20 cellular contexts compared by ENCODE assay signal in genomic region chr3:128445357-128445756, GRCh38. TPM values are rescaled to one million over a fixed set of nuclear protein-coding genes. Genes with fewer than 3 reads are reported as not detected.
DNase-seq lines count a peak whose midpoint lies in the region; ATAC-seq and TF ChIP-seq lines count a peak whose summit lies in the region.
"Had no signal": no experiment of that assay in that cellular context is flagged by ENCODE, and none has a peak within 500 bp of the region (broad histone marks: within the 10 kb centered on the region; RNA-seq: fewer than 3 reads in every experiment).

No MANE protein-coding gene starts in this region.

- H3K27ac ChIP-seq in HEK293 (ENCODE audit: extremely low read depth, low read depth, low read length) (no peak overlapping the region), neuronal stem cell (replicated peaks; ENCODE audit: low read length) (no peak overlapping the region)
- H3K27ac ChIP-seq: HL-60 had no signal

- H3K4ac ChIP-seq in neuronal stem cell (ENCODE audit: low read length) = no peak overlapping the region

- no peak overlapping the region for H2BK12ac ChIP-seq in neuronal stem cell (ENCODE audit: low read length)

- H3K27ac Mint-ChIP-seq in activated T-helper 1 cell treated with anti-CD3 and anti-CD28 coated beads, Interleukin-12 subunit alpha, Interleukin-12 subunit beta, Interleukin-2, Interleukin-4 antibody, amounts not matched to agents 30 ng/mL and 10 ng/mL and 1 ng/mL, durations not matched to agents 14 hours and 24 hours and 36 hours = peak overlapping the region; percentile 50
- H3K27ac Mint-ChIP-seq: CD4-positive, alpha-beta T cell; GM23338 had no signal

- TF ChIP-seq CTCF in HEK293 (tag by site-specific recombination; IDR thresholded peaks at IDR 0.05) = no peak

- H3K36me3 Mint-ChIP-seq in activated T-helper 1 cell treated with anti-CD3 and anti-CD28 coated beads, Interleukin-12 subunit alpha, Interleukin-12 subunit beta, Interleukin-2, Interleukin-4 antibody, amounts not matched to agents 30 ng/mL and 10 ng/mL and 1 ng/mL, durations not matched to agents 14 hours and 24 hours and 36 hours (ENCODE audit: low read depth) = peaks cover 31% of the 10 kb centered on the region

- H3K36me3 ChIP-seq in HEK293 (ENCODE audit: control insufficient read depth in 2 of 2, insufficient read depth in 1 of 2, low read length in 2 of 2) (no peaks in the 10 kb centered on the region), neuronal stem cell (replicated peaks in 1 of 2; ENCODE audit: control insufficient read depth in 2 of 2, insufficient read depth in 2 of 2, low read length in 2 of 2) (no peaks in the 10 kb centered on the region)
- H3K36me3 ChIP-seq: BE2C had no signal

- H3K23ac ChIP-seq in neuronal stem cell (ENCODE audit: low read depth, low read length, poor library complexity) = peak overlapping the region; percentile 56

- no peak overlapping the region for H3K18ac ChIP-seq in neuronal stem cell (ENCODE audit: low read length)

- H3K4me3 Mint-ChIP-seq in activated T-helper 1 cell treated with anti-CD3 and anti-CD28 coated beads, Interleukin-12 subunit alpha, Interleukin-12 subunit beta, Interleukin-2, Interleukin-4 antibody, amounts not matched to agents 30 ng/mL and 10 ng/mL and 1 ng/mL, durations not matched to agents 14 hours and 24 hours and 36 hours = no peak overlapping the region
- H3K4me3 Mint-ChIP-seq: CD4-positive, alpha-beta T cell; GM23338 had no signal

- H4K8ac ChIP-seq in neuronal stem cell (ENCODE audit: low read depth, low read length) = peak overlapping the region; percentile 88

- H4K91ac ChIP-seq in neuronal stem cell (ENCODE audit: low read depth, low read length, poor library complexity) = peak overlapping the region; percentile 74

- H3K14ac ChIP-seq in neuronal stem cell (ENCODE audit: low read length) = peak overlapping the region; percentile 61

- intact Hi-C loops in Right ventricle myocardium inferior (cut with DNase I) = no loop called here
- intact Hi-C loops in cardiac septum (cut with DNase I) = no loop called here
- intact Hi-C loops in activated T-helper 1 cell treated with anti-CD3 and anti-CD28 coated beads, Interleukin-12 subunit alpha, Interleukin-12 subunit beta, Interleukin-2, Interleukin-4 antibody, amounts not matched to agents 30 ng/mL and 10 ng/mL and 1 ng/mL, durations not matched to agents 14 hours and 24 hours and 36 hours (cut with micrococcal nuclease) = loop anchor here (5.0 kb wide), 1 partner anchor 357 kb away; no protein-coding TSS in a partner anchor

- H2BK5ac ChIP-seq in neuronal stem cell (ENCODE audit: low read length) = no peak overlapping the region

- H3K9ac ChIP-seq in neuronal stem cell (ENCODE audit: low read depth, low read length, poor library complexity) = peak overlapping the region; percentile 9

- no peak overlapping the region for H2AK5ac ChIP-seq in neuronal stem cell (ENCODE audit: low read depth, low read length)

- H3K4me1 ChIP-seq in HEK293 (ENCODE audit: control insufficient read depth, insufficient read depth, low read length) (no peaks in the 10 kb centered on the region), neuronal stem cell (ENCODE audit: control insufficient read depth in 2 of 2, insufficient read depth in 1 of 2, low read depth in 1 of 2, low read length in 2 of 2) (no peaks in the 10 kb centered on the region)
- H3K4me1 ChIP-seq: BE2C, Caco-2 had no signal

- ATAC-seq in Right ventricle myocardium inferior (no peak), HG02759 (IDR thresholded peaks at IDR 0.05; ENCODE audit: unreplicated experiment) (no peak)
- ATAC-seq: GM23338 had no signal

- peaks cover 52% of the 10 kb centered on the region for H3K4me1 Mint-ChIP-seq in activated T-helper 1 cell treated with anti-CD3 and anti-CD28 coated beads, Interleukin-12 subunit alpha, Interleukin-12 subunit beta, Interleukin-2, Interleukin-4 antibody, amounts not matched to agents 30 ng/mL and 10 ng/mL and 1 ng/mL, durations not matched to agents 14 hours and 24 hours and 36 hours (ENCODE audit: low read depth)

- peak; percentile 13 for DNase-seq in Right ventricle myocardium inferior (ENCODE audit: missing footprints)
- no peak for DNase-seq in cardiac septum (ENCODE audit: low spot score)
- DNase-seq in activated T-helper 1 cell treated with anti-CD3 and anti-CD28 coated beads, Interleukin-12 subunit alpha, Interleukin-12 subunit beta, Interleukin-2, Interleukin-4 antibody, amounts not matched to agents 30 ng/mL and 10 ng/mL and 1 ng/mL, durations not matched to agents 14 hours and 24 hours and 36 hours (ENCODE audit: low spot score) = no peak
- DNase-seq in neuronal stem cell (ENCODE audit: low spot score) = no peak
- no peak for DNase-seq in NCI-H2081 (lab: John Stamatoyannopoulos, UW)
- no peak for DNase-seq in GM03348 (ENCODE audit: low spot score)
- DNase-seq: BE2C; C1 segment of cervical spinal cord; Caco-2; CD4-positive, alpha-beta T cell; GDM1; H7; KG1 had no signal

- no peak overlapping the region for H2AFZ ChIP-seq in neuronal stem cell (ENCODE audit: low read length)
- H2AFZ ChIP-seq: GM23338 had no signal

- H2BK15ac ChIP-seq in neuronal stem cell (ENCODE audit: low read length) = no peak overlapping the region

- H3K9me3 ChIP-seq in HEK293 (ENCODE audit: control insufficient read depth, insufficient read depth, low read depth, low read length) (no peaks in the 10 kb centered on the region), neuronal stem cell (replicated peaks in 1 of 2; ENCODE audit: control insufficient read depth in 2 of 2, insufficient read depth in 1 of 2, low read depth in 1 of 2, low read length in 2 of 2) (peaks cover 0 to 12% of the 10 kb centered on the region in 2 donors)
- H3K9me3 ChIP-seq: BE2C, Caco-2 had no signal

- no CpG with 5 or more reads among the region's 1 CpG for WGBS in neuronal stem cell (ENCODE audit: extremely low coverage in 2 of 2, insufficient read length in 2 of 2, insufficient replicate concordance in 1 of 2), 2 donors

- peaks cover 47% of the 10 kb centered on the region for H3K9me3 Mint-ChIP-seq in activated T-helper 1 cell treated with anti-CD3 and anti-CD28 coated beads, Interleukin-12 subunit alpha, Interleukin-12 subunit beta, Interleukin-2, Interleukin-4 antibody, amounts not matched to agents 30 ng/mL and 10 ng/mL and 1 ng/mL, durations not matched to agents 14 hours and 24 hours and 36 hours

- H3K4me3 ChIP-seq in HEK293 (ENCODE audit: low read depth, low read length) = no peak overlapping the region
- peak overlapping the region in 1 of 2 donors; percentile 55 for H3K4me3 ChIP-seq in neuronal stem cell (ENCODE audit: low read length in 2 of 2)
- H3K4me3 ChIP-seq: GM23338 had no signal

- peaks cover 4% of the 10 kb centered on the region for H3K27me3 Mint-ChIP-seq in activated T-helper 1 cell treated with anti-CD3 and anti-CD28 coated beads, Interleukin-12 subunit alpha, Interleukin-12 subunit beta, Interleukin-2, Interleukin-4 antibody, amounts not matched to agents 30 ng/mL and 10 ng/mL and 1 ng/mL, durations not matched to agents 14 hours and 24 hours and 36 hours (ENCODE audit: insufficient read depth)

- H2BK120ac ChIP-seq in neuronal stem cell (ENCODE audit: low read depth, low read length) = no peak overlapping the region

- no peak overlapping the region for H3K4me2 ChIP-seq in neuronal stem cell (ENCODE audit: insufficient read depth, low read length, poor library complexity, severe bottlenecking)
- H3K4me2 ChIP-seq: GM23338 had no signal

- CTCF ChIA-PET in HEK293 (lab: Yijun Ruan, JAX) = no interaction called here

- POLR2A ChIA-PET in HEK293 (lab: Yijun Ruan, JAX) = no interaction called here

- H3K27me3 ChIP-seq in neuronal stem cell (ENCODE audit: control insufficient read depth in 3 of 3, insufficient read depth in 3 of 3, low read depth in 1 of 3, low read length in 3 of 3) = peaks cover 0 to 56% (median 2%) of the 10 kb centered on the region in 3 experiments
- H3K27me3 ChIP-seq: BE2C had no signal

- no peaks in the 10 kb centered on the region for H3K79me1 ChIP-seq in neuronal stem cell (ENCODE audit: low read depth, low read length)

TF ChIP-seq in HEK293, 187 proteins besides CTCF, POLR2A, EP300 and RAD21 (continues in another document):
- TF ChIP-seq ZBTB17 (tag by site-specific recombination; IDR thresholded peaks at IDR 0.05) = no peak
- no peak for TF ChIP-seq KLF8 (tag by site-specific recombination; IDR thresholded peaks at IDR 0.05)
- peak; percentile 72 for TF ChIP-seq ZNF513 (tag by site-specific recombination; IDR thresholded peaks at IDR 0.05)
- no peak for TF ChIP-seq GLIS1 (tag by site-specific recombination; IDR thresholded peaks at IDR 0.05)
- TF ChIP-seq ZNF530 (tag by site-specific recombination; IDR thresholded peaks at IDR 0.05; ENCODE audit: low read depth) = no peak

RNA-seq across cellular contexts. Expression of gene DNAJB8, which starts 21.3 kb away (rescaled TPM):
- total RNA-seq in Right ventricle myocardium inferior (not detected), cardiac septum (not detected)
- total RNA-seq in activated T-helper 1 cell treated with anti-CD3 and anti-CD28 coated beads, Interleukin-12 subunit alpha, Interleukin-12 subunit beta, Interleukin-2, Interleukin-4 antibody, amounts not matched to agents 30 ng/mL and 10 ng/mL and 1 ng/mL, durations not matched to agents 14 hours and 24 hours and 36 hours = not detected in 2 replicates
- not detected for polyA plus RNA-seq in neuronal stem cell (2013, experiment 1 of 2)
- polyA plus RNA-seq in neuronal stem cell (2013, experiment 2 of 2) = not detected
- total RNA-seq: A172; Caco-2; CD4-positive, alpha-beta T cell; Daoy; GM23338; H7; HT1080 had no signal
- polyA plus RNA-seq: GM23338 had no signal

RNA-seq across cellular contexts. Expression of gene GATA2, which starts 47.6 kb away (rescaled TPM):
- 9.1 TPM for total RNA-seq in Right ventricle myocardium inferior
- total RNA-seq in cardiac septum = 15.6 TPM
- total RNA-seq in activated T-helper 1 cell treated with anti-CD3 and anti-CD28 coated beads, Interleukin-12 subunit alpha, Interleukin-12 subunit beta, Interleukin-2, Interleukin-4 antibody, amounts not matched to agents 30 ng/mL and 10 ng/mL and 1 ng/mL, durations not matched to agents 14 hours and 24 hours and 36 hours = 0.18 and 0.22 TPM in 2 replicates
- polyA plus RNA-seq in neuronal stem cell (2013, experiment 1 of 2) = 0.03 TPM
- 0.04 TPM for polyA plus RNA-seq in neuronal stem cell (2013, experiment 2 of 2)
